Comparison of ENCODE assay signal across 22 cellular contexts in genomic region chr2:167653131-167653530, GRCh38.
DNase-seq lines count a peak whose midpoint lies in the region; ATAC-seq, FAIRE-seq and TF ChIP-seq lines count a peak whose summit lies in the region.
"Had no signal": no experiment of that assay in that cellular context is flagged by ENCODE, and none has a peak within 500 bp of the region (broad histone marks: within the 10 kb centered on the region; RNA-seq: fewer than 3 reads in every experiment).

No MANE protein-coding gene starts in this region.

- H3K4me3 ChIP-seq in choroid plexus epithelial cell (ENCODE audit: low read depth, low read length) (no peak overlapping the region), pancreas (no peak overlapping the region)
- H3K4me3 ChIP-seq: BLaER1, HAP-1 had no signal

- TF ChIP-seq CTCF in choroid plexus epithelial cell (conservative IDR thresholded peaks at IDR 0.05; ENCODE audit: low read depth, low read length) (no peak), neural crest cell (conservative IDR thresholded peaks at IDR 0.05) (no peak), pancreas (IDR thresholded peaks at IDR 0.05) (no peak)

- ATAC-seq in HG03175 (IDR thresholded peaks at IDR 0.05; ENCODE audit: unreplicated experiment) (no peak), pancreas (no peak)
- ATAC-seq: CD8-positive, alpha-beta T cell had no signal

- H3K27ac Mint-ChIP-seq in neural crest cell (ENCODE audit: unreplicated experiment), result peak overlapping the region; percentile 39
- H3K27ac Mint-ChIP-seq: B cell; CD4-positive, CD25-positive, alpha-beta regulatory T cell; CD8-positive, alpha-beta T cell; HFFc6 had no signal

- H3K27me3 ChIP-seq in pancreas, result no peaks in the 10 kb centered on the region
- H3K27me3 ChIP-seq: BLaER1 had no signal

- FAIRE-seq in pancreas (lab: Jason Lieb, UNC), result no peak
- FAIRE-seq: A204.1, G401.6, GM12892, H54 had no signal

- intact Hi-C loops in posterior cingulate gyrus (cut with DNase I) (no loop called here), pancreas (cut with DNase I) (no loop called here)

- DNase-seq in amniotic epithelial cell (ENCODE audit: low read depth) (peak; percentile 1), choroid plexus epithelial cell (ENCODE audit: low read depth) (peak; percentile 26), neural crest cell (ENCODE audit: low read depth, low spot score) (no peak), posterior cingulate gyrus (no peak), pancreas (no peak)
- DNase-seq: Caco-2; CD4-positive, CD25-positive, alpha-beta regulatory T cell; CD8-positive, alpha-beta T cell; DMS153; DND-41; GOT3; HFFc6 had no signal

- H3K4me1 ChIP-seq in pancreas, result no peaks in the 10 kb centered on the region
- H3K4me1 ChIP-seq: BLaER1, Caco-2, HAP-1 had no signal

- H3K4me1 Mint-ChIP-seq in neural crest cell, result peaks cover 56% of the 10 kb centered on the region
- H3K4me1 Mint-ChIP-seq: B cell; CD4-positive, CD25-positive, alpha-beta regulatory T cell had no signal

- peaks cover 22% of the 10 kb centered on the region for H3K36me3 Mint-ChIP-seq in neural crest cell (ENCODE audit: low read depth)
- H3K36me3 Mint-ChIP-seq: CD4-positive, CD25-positive, alpha-beta regulatory T cell; CD8-positive, alpha-beta T cell had no signal

- H3K36me3 ChIP-seq in pancreas, result no peaks in the 10 kb centered on the region
- H3K36me3 ChIP-seq: BLaER1, HAP-1 had no signal

- no peak overlapping the region for H3K27ac ChIP-seq in pancreas
- H3K27ac ChIP-seq: 22Rv1, BLaER1, C4-2B had no signal

- WGBS in pancreas, 2 donors, result 56 to 78% methylated on average over 4 of the region's 4 CpGs

- H3K9me3 ChIP-seq in pancreas, result no peaks in the 10 kb centered on the region
- H3K9me3 ChIP-seq: BLaER1, Caco-2, HAP-1 had no signal

- peaks cover 13% of the 10 kb centered on the region for H3K9me3 Mint-ChIP-seq in neural crest cell
- H3K9me3 Mint-ChIP-seq: CD8-positive, alpha-beta T cell had no signal

- H3K4me3 Mint-ChIP-seq in neural crest cell, result no peak overlapping the region
- H3K4me3 Mint-ChIP-seq: B cell; CD4-positive, CD25-positive, alpha-beta regulatory T cell; CD8-positive, alpha-beta T cell; HFFc6 had no signal

- H3K27me3 Mint-ChIP-seq in neural crest cell (ENCODE audit: low read depth), result no peaks in the 10 kb centered on the region
- H3K27me3 Mint-ChIP-seq: B cell had no signal

Comparison
In these comparisons a context has a peak if more than half of its experiments do, and no peak if none do; other contexts are left out.
1. DNase-seq: peak in amniotic epithelial cell (single experiment) and choroid plexus epithelial cell (single experiment); none in neural crest cell (single experiment), posterior cingulate gyrus (0 of 10) and pancreas (0 of 6).